In the genomic region with DNA sequence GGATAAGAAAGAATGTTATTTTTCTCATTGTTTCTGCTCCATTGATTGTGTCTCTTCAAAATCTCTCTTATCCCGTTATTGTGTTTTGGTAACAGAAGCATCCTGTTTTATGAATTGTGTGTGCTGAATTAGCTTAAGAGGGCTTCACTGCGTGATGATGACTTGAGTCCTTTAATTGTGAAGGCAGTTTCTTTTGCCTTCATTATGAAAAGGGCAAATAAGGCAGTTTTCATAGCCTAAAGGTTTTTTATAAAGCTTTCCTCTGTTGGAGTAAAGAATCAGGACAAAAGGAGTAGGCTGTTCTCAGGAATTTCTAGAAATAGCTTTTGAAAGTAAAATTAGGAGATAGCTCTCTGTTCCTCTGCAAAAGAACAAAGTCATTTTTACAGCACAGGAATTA, we compare ENCODE assay signal across 20 cellular contexts.
A peak's percentile ranks its signal among the peaks of the same experiment; 100 is the strongest.
DNase-seq lines count a peak whose midpoint lies in the region; ATAC-seq and TF ChIP-seq lines count a peak whose summit lies in the region.
"Had no signal": no experiment of that assay in that cellular context is flagged by ENCODE, and none has a peak within 500 bp of the region (broad histone marks: within the 10 kb centered on the region; RNA-seq: fewer than 3 reads in every experiment).

No MANE protein-coding gene starts in this region.

- no peak overlapping the region for H3K18ac ChIP-seq in neuronal stem cell (ENCODE audit: low read length)

- H2BK12ac ChIP-seq in neuronal stem cell (ENCODE audit: low read length): no peak overlapping the region

- H3K27me3 Mint-ChIP-seq in HFFc6 (ENCODE audit: insufficient read depth): no peaks in the 10 kb centered on the region
- no peaks in the 10 kb centered on the region for H3K27me3 Mint-ChIP-seq in activated T-cell treated with anti-CD3 and anti-CD28 coated beads, Interleukin-2, amount 50 U/mL, for 4 hours (ENCODE audit: low read depth)

- H3K9me3 ChIP-seq in SJSA1 (replicated peaks): no peaks in the 10 kb centered on the region
- peaks cover 0 to 14% of the 10 kb centered on the region in 2 donors for H3K9me3 ChIP-seq in neuronal stem cell (replicated peaks in 1 of 2; ENCODE audit: control insufficient read depth in 2 of 2, insufficient read depth in 1 of 2, low read depth in 1 of 2, low read length in 2 of 2)
- peaks cover 16% of the 10 kb centered on the region for H3K9me3 ChIP-seq in A673 (ENCODE audit: low read depth, low read length, poor library complexity, severe bottlenecking)
- H3K9me3 ChIP-seq in esophagus squamous epithelium: no peaks in the 10 kb centered on the region
- H3K9me3 ChIP-seq: A549, SJCRH30 had no signal

- no peaks in the 10 kb centered on the region for H3K79me1 ChIP-seq in neuronal stem cell (ENCODE audit: low read depth, low read length)

- H3K4me3 Mint-ChIP-seq in HFFc6: no peak overlapping the region
- no peak overlapping the region for H3K4me3 Mint-ChIP-seq in activated T-cell treated with anti-CD3 and anti-CD28 coated beads, Interleukin-2, amount 50 U/mL, for 4 hours

- no TSS peak for BruUV-seq in A673 (replicated peaks; lab: Mats Ljungman, UMichigan)

- H3K9me3 Mint-ChIP-seq in HFFc6: peaks cover 26% of the 10 kb centered on the region; the same call in 1 of the 2 replicates
- peaks cover 23% of the 10 kb centered on the region for H3K9me3 Mint-ChIP-seq in activated T-cell treated with anti-CD3 and anti-CD28 coated beads, Interleukin-2, amount 50 U/mL, for 4 hours

- H3K4ac ChIP-seq in neuronal stem cell (ENCODE audit: low read length): no peak overlapping the region

- ATAC-seq in HG03439 (IDR thresholded peaks at IDR 0.05; ENCODE audit: unreplicated experiment): no peak
- no peak for ATAC-seq in activated T-cell treated with anti-CD3 and anti-CD28 coated beads, Interleukin-2, amount 50 U/mL, for 4 hours
- ATAC-seq: A549 had no signal

- no peak overlapping the region for H2AFZ ChIP-seq in neuronal stem cell (ENCODE audit: low read length)

- H2AK5ac ChIP-seq in neuronal stem cell (ENCODE audit: low read depth, low read length): no peak overlapping the region

- peaks cover 26% of the 10 kb centered on the region for H3K4me1 Mint-ChIP-seq in HFFc6 (ENCODE audit: low read depth)
- H3K4me1 Mint-ChIP-seq in activated T-cell treated with anti-CD3 and anti-CD28 coated beads, Interleukin-2, amount 50 U/mL, for 4 hours (ENCODE audit: low read depth): no peaks in the 10 kb centered on the region

- H3K9ac ChIP-seq in neuronal stem cell (ENCODE audit: low read depth, low read length, poor library complexity): no peak overlapping the region

- H2BK5ac ChIP-seq in neuronal stem cell (ENCODE audit: low read length): no peak overlapping the region

- H3K36me3 Mint-ChIP-seq in HFFc6 (ENCODE audit: low read depth): peaks cover 41% of the 10 kb centered on the region
- H3K36me3 Mint-ChIP-seq in activated T-cell treated with anti-CD3 and anti-CD28 coated beads, Interleukin-2, amount 50 U/mL, for 4 hours (ENCODE audit: insufficient read depth): peaks cover 15% of the 10 kb centered on the region

- H2BK15ac ChIP-seq in neuronal stem cell (ENCODE audit: low read length): no peak overlapping the region

- peak overlapping the region; percentile 55; the same call in 1 of the 2 replicates for H3K27ac Mint-ChIP-seq in HFFc6

- H3K23ac ChIP-seq in neuronal stem cell (ENCODE audit: low read depth, low read length, poor library complexity): no peak overlapping the region

- no peak overlapping the region for H4K8ac ChIP-seq in neuronal stem cell (ENCODE audit: low read depth, low read length)

- H3K14ac ChIP-seq in neuronal stem cell (ENCODE audit: low read length): no peak overlapping the region

- H3K36me3 ChIP-seq in SJSA1 (no peaks in the 10 kb centered on the region), neuronal stem cell (replicated peaks in 1 of 2; ENCODE audit: control insufficient read depth in 2 of 2, insufficient read depth in 2 of 2, low read length in 2 of 2) (no peaks in the 10 kb centered on the region), A673 (ENCODE audit: insufficient read depth, low read length, poor library complexity, severe bottlenecking) (peaks cover 4% of the 10 kb centered on the region), esophagus squamous epithelium (no peaks in the 10 kb centered on the region)
- H3K36me3 ChIP-seq: SJCRH30 had no signal

- no CpG with 5 or more reads among the region's 2 CpGs for WGBS in neuronal stem cell (ENCODE audit: extremely low coverage in 2 of 2, insufficient read length in 2 of 2, insufficient replicate concordance in 1 of 2), 2 donors
- 66 to 70% methylated on average over 2 of the region's 2 CpGs for WGBS in esophagus squamous epithelium, 2 donors

- intact Hi-C loops in A673 (cut with micrococcal nuclease; ENCODE audit: unreplicated experiment) (no loop called here), esophagus squamous epithelium (cut with DNase I) (no loop called here)

- POLR2A ChIA-PET in A673 (lab: Charles Lee; ENCODE audit: low non-redundant PET): no interaction called here

- H3K27ac ChIP-seq in SJSA1 (peak overlapping the region; percentile 77), neuronal stem cell (replicated peaks; ENCODE audit: low read length) (peak overlapping the region; percentile 11), A673 (ENCODE audit: low read depth, low read length, poor library complexity, severe bottlenecking) (no peak overlapping the region), esophagus squamous epithelium (no peak overlapping the region)
- H3K27ac ChIP-seq: A549, RWPE1, SJCRH30 had no signal

- no peak overlapping the region for H4K91ac ChIP-seq in neuronal stem cell (ENCODE audit: low read depth, low read length, poor library complexity)

- CTCF ChIA-PET in A673 (lab: Charles Lee): no interaction called here

- no peaks in the 10 kb centered on the region for H3K27me3 ChIP-seq in SJSA1 (replicated peaks)
- H3K27me3 ChIP-seq in neuronal stem cell (ENCODE audit: control insufficient read depth in 3 of 3, insufficient read depth in 3 of 3, low read depth in 1 of 3, low read length in 3 of 3): no peaks in the 10 kb centered on the region
- no peaks in the 10 kb centered on the region for H3K27me3 ChIP-seq in A673 (replicated peaks; ENCODE audit: insufficient read depth, low read depth, low read length, poor library complexity)
- no peaks in the 10 kb centered on the region for H3K27me3 ChIP-seq in esophagus squamous epithelium
- H3K27me3 ChIP-seq: SJCRH30 had no signal

- TF ChIP-seq CTCF in HFFc6 (IDR thresholded peaks at IDR 0.05): no peak
- TF ChIP-seq CTCF in A673 (conservative IDR thresholded peaks at IDR 0.05; ENCODE audit: low read depth, low read length): no peak
- TF ChIP-seq CTCF in esophagus squamous epithelium (IDR thresholded peaks at IDR 0.05): no peak

- peaks cover 24% of the 10 kb centered on the region for H3K4me1 ChIP-seq in SJSA1 (replicated peaks)
- peaks cover 5 to 17% of the 10 kb centered on the region in 2 donors for H3K4me1 ChIP-seq in neuronal stem cell (ENCODE audit: control insufficient read depth in 2 of 2, insufficient read depth in 1 of 2, low read depth in 1 of 2, low read length in 2 of 2)
- H3K4me1 ChIP-seq in A673 (ENCODE audit: insufficient read depth, low read length, poor library complexity, severe bottlenecking): peaks cover 10% of the 10 kb centered on the region
- no peaks in the 10 kb centered on the region for H3K4me1 ChIP-seq in esophagus squamous epithelium
- H3K4me1 ChIP-seq: A549, SJCRH30 had no signal

- H3K4me2 ChIP-seq in neuronal stem cell (ENCODE audit: insufficient read depth, low read length, poor library complexity, severe bottlenecking): no peak overlapping the region
- H3K4me2 ChIP-seq: A549 had no signal

- DNase-seq in HFFc6 (no peak), SJSA1 (ENCODE audit: low read depth in 1 of 2, low spot score in 2 of 2) (no peak), dermis blood vessel endothelial cell (peak; percentile 37), neuronal stem cell (ENCODE audit: low spot score) (no peak), A673 (ENCODE audit: low spot score) (no peak), esophagus squamous epithelium (lab: John Stamatoyannopoulos, UW) (no peak)
- DNase-seq in activated T-cell treated with anti-CD3 and anti-CD28 coated beads, Interleukin-2, amount 50 U/mL, for 4 hours: no peak
- DNase-seq: C1 segment of cervical spinal cord, DMS 273 treated with DMSO at 0.1 percent for 48 hours, Karpas-422, MM.1S, NCI-H1092 treated with DMSO at 0.1 percent for 48 hours, NCI-H1694, NCI-H2107, NCI-H345, NCI-H526, SJCRH30 had no signal

- H3K4me3 ChIP-seq in SJSA1: no peak overlapping the region
- H3K4me3 ChIP-seq in neuronal stem cell (ENCODE audit: low read length in 2 of 2): no peak overlapping the region
- no peak overlapping the region for H3K4me3 ChIP-seq in A673 (ENCODE audit: low read depth, low read length, poor library complexity, severe bottlenecking)
- no peak overlapping the region for H3K4me3 ChIP-seq in esophagus squamous epithelium
- H3K4me3 ChIP-seq: A549, SJCRH30 had no signal

- H2BK120ac ChIP-seq in neuronal stem cell (ENCODE audit: low read depth, low read length): no peak overlapping the region

- no peak for TF ChIP-seq POLR2A in esophagus squamous epithelium (IDR thresholded peaks at IDR 0.05)

Comparison
In these comparisons a context has a peak if more than half of its experiments do, and no peak if none do; other contexts are left out.
1. H3K27ac ChIP-seq: peak in SJSA1 (single experiment) and neuronal stem cell (single experiment); none in A673 (single experiment) and esophagus squamous epithelium (0 of 4).